In the genomic region with DNA sequence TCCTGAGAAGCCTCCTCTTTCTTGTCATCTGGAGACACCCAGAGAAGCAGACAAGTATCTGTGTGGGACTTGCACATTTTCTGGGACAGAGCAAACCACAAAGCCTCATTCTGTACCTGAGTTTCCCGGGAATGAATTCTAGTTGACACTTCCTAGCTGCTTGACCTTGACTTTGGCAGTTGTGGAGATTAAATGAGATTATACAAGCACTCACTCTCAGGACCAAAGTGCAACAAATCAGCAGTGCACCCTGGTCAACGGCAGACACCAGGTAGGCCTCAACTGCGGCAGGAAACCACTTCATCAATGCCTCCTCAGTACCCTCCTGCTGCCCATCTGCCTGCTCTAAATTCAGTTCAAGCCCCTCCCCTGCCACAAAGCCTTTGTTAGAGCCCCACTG, we compare ENCODE assay signal across 19 cellular contexts.
DNase-seq lines count a peak whose midpoint lies in the region; ATAC-seq, FAIRE-seq and TF ChIP-seq lines count a peak whose summit lies in the region.
"Had no signal": no experiment of that assay in that cellular context is flagged by ENCODE, and none has a peak within 500 bp of the region (broad histone marks: within the 10 kb centered on the region; RNA-seq: fewer than 3 reads in every experiment).

No MANE protein-coding gene starts in this region.

- peaks cover 53% of the 10 kb centered on the region for H3K4me1 Mint-ChIP-seq in mesothelial cell of epicardium
- H3K4me1 Mint-ChIP-seq: CD4-positive, alpha-beta memory T cell had no signal

- TF ChIP-seq CTCF in K562 (IDR thresholded peaks at IDR 0.05 in 2 of 3, conservative IDR thresholded peaks at IDR 0.05 in 1 of 3; ENCODE audit: insufficient read depth in 2 of 3, low read depth in 1 of 3, low read length in 3 of 3) (no peak), hepatocyte (IDR thresholded peaks at IDR 0.05; ENCODE audit: poor library complexity) (no peak), mesothelial cell of epicardium (IDR thresholded peaks at IDR 0.05; ENCODE audit: unreplicated experiment) (no peak), spleen (IDR thresholded peaks at IDR 0.05 in 8 of 11, conservative IDR thresholded peaks at IDR 0.05 in 3 of 11) (no peak)

- no peak for TF ChIP-seq POLR2A in K562 (conservative IDR thresholded peaks at IDR 0.05)
- TF ChIP-seq POLR2A in spleen (IDR thresholded peaks at IDR 0.05) = no peak

- 8% methylated on average over 3 of the region's 3 CpGs for WGBS in K562 (ENCODE audit: insufficient coverage, low coverage, missing lambda C conversion rate)
- 42% methylated on average over 3 of the region's 3 CpGs for whole genome bisulfite sequencing in hepatocyte (ENCODE audit: low lambda C conversion rate, missing lambda C conversion rate)
- 62 to 90% (median 74%) methylated on average over 3 of the region's 3 CpGs for WGBS in spleen, 5 donors

- H3K9ac ChIP-seq in K562 (ENCODE audit: insufficient read depth in 1 of 2, low read depth in 2 of 2, low read length in 2 of 2) = no peak overlapping the region
- H3K9ac ChIP-seq: GM23248 had no signal

- BruUV-seq in K562 (replicated peaks; lab: Mats Ljungman, UMichigan) = no TSS peak

- H3K27ac ChIP-seq in K562 (ENCODE audit: extremely low read depth, low read depth, low read length) = no peak overlapping the region
- no peak overlapping the region for H3K27ac ChIP-seq in hepatocyte
- no peak overlapping the region for H3K27ac ChIP-seq in spleen
- no peak overlapping the region for H3K27ac ChIP-seq in substantia nigra (ENCODE audit: low read depth, low read length, poor library complexity, severe bottlenecking)
- H3K27ac ChIP-seq: GM23248 had no signal

- intact Hi-C loops in K562 (cut with micrococcal nuclease) (no loop called here), spleen (cut with DNase I; ENCODE audit: low total_unique reads) (no loop called here)

- POLR2A ChIA-PET in K562 (lab: Yijun Ruan, JAX) = interaction anchor here (0.6 to 1.0 kb wide), 3 partner anchors 12 to 491 kb away, joined by 3 read pairs; no protein-coding TSS in a partner anchor

- H3K27me3 ChIP-seq in K562 (ENCODE audit: control insufficient read depth in 2 of 2, insufficient read depth in 2 of 2, low read length in 2 of 2) (peaks cover 3 to 9% of the 10 kb centered on the region in 2 experiments; a peak in 3 of 5 replicates), hepatocyte (no peaks in the 10 kb centered on the region), spleen (replicated peaks in 1 of 7) (peaks cover 0 to 16% (median 0%) of the 10 kb centered on the region in 7 donors)

- H4K20me1 ChIP-seq in K562 (replicated peaks; ENCODE audit: control insufficient read depth, insufficient read depth, low read length) = no peaks in the 10 kb centered on the region
- no peaks in the 10 kb centered on the region for H4K20me1 ChIP-seq in hepatocyte (ENCODE audit: insufficient read depth, poor library complexity, severe bottlenecking)

- H3K27ac Mint-ChIP-seq in mesothelial cell of epicardium = peak overlapping the region; percentile 37

- H3K79me2 ChIP-seq in K562 (ENCODE audit: control insufficient read depth, insufficient read depth, low read length) (no peaks in the 10 kb centered on the region), hepatocyte (no peaks in the 10 kb centered on the region)

- no peak for TF ChIP-seq RAD21 in K562 (CRISPR knock-in tag; conservative IDR thresholded peaks at IDR 0.05 in 1 of 2, IDR thresholded peaks at IDR 0.05 in 1 of 2)

- TF ChIP-seq EP300 in K562 (IDR thresholded peaks at IDR 0.05; ENCODE audit: low read length) = no peak

- H3K36me3 Mint-ChIP-seq in mesothelial cell of epicardium = peaks cover 3% of the 10 kb centered on the region
- H3K36me3 Mint-ChIP-seq: CD4-positive, alpha-beta memory T cell had no signal

- no peaks in the 10 kb centered on the region for H3K9me2 ChIP-seq in hepatocyte (replicated peaks; ENCODE audit: insufficient read depth)

- no peaks in the 10 kb centered on the region for H3K27me3 Mint-ChIP-seq in mesothelial cell of epicardium (ENCODE audit: low read depth)

- ATAC-seq in K562 = no peak; the same call in 2 of the 3 replicates
- ATAC-seq: GM12878 had no signal

- H3K4me2 ChIP-seq in K562 (ENCODE audit: insufficient read depth, low read length) (peak overlapping the region; percentile 54; the same call in 1 of the 2 replicates), hepatocyte (peak overlapping the region; percentile 20)

- FAIRE-seq in K562 (lab: Jason Lieb, UNC) = no peak
- FAIRE-seq: GM12878, GM19239, H1 had no signal

- in situ Hi-C loops in K562 (cut with MboI) = loop anchor here (10.0 kb wide), 1 partner anchor 601 kb away; no protein-coding TSS in a partner anchor

- no peak overlapping the region for H3K4me3 Mint-ChIP-seq in mesothelial cell of epicardium
- H3K4me3 Mint-ChIP-seq: CD4-positive, alpha-beta memory T cell had no signal

- H3K4me3 ChIP-seq in K562 (no peak overlapping the region), hepatocyte (no peak overlapping the region), spleen (no peak overlapping the region)
- H3K4me3 ChIP-seq: GM12878, GM23248 had no signal

- H3K36me3 ChIP-seq in K562 (ENCODE audit: control insufficient read depth, insufficient read depth, low read length) (no peaks in the 10 kb centered on the region), hepatocyte (replicated peaks; ENCODE audit: insufficient read depth, low read depth) (no peaks in the 10 kb centered on the region), spleen (no peaks in the 10 kb centered on the region)

- H2AFZ ChIP-seq in K562 (ENCODE audit: low read depth, low read length) (peak overlapping the region; percentile 46; the same call in 1 of the 2 replicates), hepatocyte (no peak overlapping the region)
- H2AFZ ChIP-seq: GM23248 had no signal

- DNase-seq in K562 (ENCODE audit: extremely low read depth in 1 of 4, low spot score in 3 of 4) (no peak), hepatocyte (ENCODE audit: low spot score) (no peak), mesothelial cell of epicardium (ENCODE audit: low spot score in 2 of 2, unreplicated experiment in 2 of 2) (no peak), spleen (peak; percentile 40), substantia nigra (lab: John Stamatoyannopoulos, UW) (no peak), NCI-H1048 (lab: John Stamatoyannopoulos, UW) (no peak), NCI-H69 (lab: John Stamatoyannopoulos, UW) (no peak)
- DNase-seq: C1 segment of cervical spinal cord; CD4-positive, alpha-beta memory T cell; COR-L47; DMS79; EL; GDM1; GM23248; H7; HCEC 1CT had no signal

- CTCF ChIA-PET in K562 (lab: Yijun Ruan, JAX; ENCODE audit: low intra/inter-chr PET ratio) = no interaction called here

- H3K9me3 Mint-ChIP-seq in mesothelial cell of epicardium = no peaks in the 10 kb centered on the region
- H3K9me3 Mint-ChIP-seq: CD4-positive, alpha-beta memory T cell had no signal

- no peaks in the 10 kb centered on the region for H3K9me1 ChIP-seq in K562 (ENCODE audit: control insufficient read depth, insufficient read depth, low read length)

- H3K9me3 ChIP-seq in K562 (replicated peaks; ENCODE audit: control insufficient read depth, insufficient read depth, low read depth, low read length) (no peaks in the 10 kb centered on the region), hepatocyte (ENCODE audit: low read depth) (no peaks in the 10 kb centered on the region), spleen (no peaks in the 10 kb centered on the region)

- peaks cover 6 to 11% of the 10 kb centered on the region in 2 experiments; a peak in 4 of 5 replicates for H3K4me1 ChIP-seq in K562 (replicated peaks in 1 of 2; ENCODE audit: control insufficient read depth in 2 of 2, insufficient read depth in 2 of 2, low read length in 2 of 2)
- H3K4me1 ChIP-seq in hepatocyte (ENCODE audit: insufficient read depth) = peaks cover 15% of the 10 kb centered on the region
- peaks cover 0 to 6% (median 0%) of the 10 kb centered on the region in 6 donors for H3K4me1 ChIP-seq in spleen

TF ChIP-seq in K562, 482 proteins besides CTCF, POLR2A, EP300 and RAD21:
- TF ChIP-seq POLR2AphosphoS2 (IDR thresholded peaks at IDR 0.05; ENCODE audit: low read length) (no peak), U2AF2 (optimal IDR thresholded peaks at IDR 0.05; ENCODE audit: low read depth, low read length) (no peak)
